In the genomic region with DNA sequence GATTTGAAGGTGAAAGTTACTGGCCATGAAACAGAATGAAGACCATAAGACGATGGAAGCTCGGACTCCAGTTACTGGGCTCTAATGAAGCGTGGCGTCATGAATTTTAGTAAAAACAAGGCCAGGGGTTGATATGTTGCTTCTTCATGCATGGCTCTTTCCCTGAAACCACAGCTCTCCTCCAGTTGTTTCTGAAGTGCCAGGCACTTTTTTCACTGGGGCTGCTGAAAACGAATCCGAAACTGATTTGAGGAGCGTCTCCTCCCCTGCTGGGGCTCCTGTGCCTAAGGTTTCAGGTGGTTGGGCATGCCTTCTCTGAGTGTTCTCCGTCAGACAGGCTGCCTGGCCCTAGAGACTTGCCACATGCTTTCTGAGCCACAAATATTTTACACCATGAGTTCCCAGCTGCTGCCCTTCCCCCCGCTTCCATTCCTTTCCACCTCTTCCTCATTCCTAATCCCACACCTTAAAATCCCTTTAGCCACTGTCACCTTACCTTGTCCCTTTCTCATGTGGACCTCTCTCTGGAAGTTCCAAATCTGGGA, we compare ENCODE assay signal across 8 cellular contexts. TPM values are rescaled to one million over a fixed set of nuclear protein-coding genes. Genes with fewer than 3 reads are reported as not detected.
DNase-seq lines count a peak whose midpoint lies in the region; ATAC-seq and TF ChIP-seq lines count a peak whose summit lies in the region.

No MANE protein-coding gene starts in this region.

- peak overlapping the region; percentile 10 to 87 (median 81) for H3K27ac Mint-ChIP-seq in brain

- no peaks in the 10 kb centered on the region for H3K36me3 Mint-ChIP-seq in brain

- ATAC-seq in GM18858 (IDR thresholded peaks at IDR 0.05; ENCODE audit: unreplicated experiment) (peak; percentile 56), HG02973 (IDR thresholded peaks at IDR 0.05; ENCODE audit: unreplicated experiment) (peak; percentile 63), left lung (peak; percentile 91)

- peak overlapping the region in 3 of 5 experiments; percentile 18 to 34 (median 20) for H3K4me3 Mint-ChIP-seq in brain

- H3K4me1 Mint-ChIP-seq in brain, result peaks cover 40% of the 10 kb centered on the region

- no peak overlapping the region for H3K4me3 ChIP-seq in left lung

- no peaks in the 10 kb centered on the region for H3K27me3 ChIP-seq in left lung

- intact Hi-C loops in left lung (cut with DNase I), result no loop called here

- H3K27me3 Mint-ChIP-seq in brain, result peaks cover 29% of the 10 kb centered on the region

- peaks cover 13 to 20% of the 10 kb centered on the region in 2 donors for H3K4me1 ChIP-seq in left lung

- peaks cover 0 to 10% (median 4%) of the 10 kb centered on the region in 5 experiments for H3K9me3 Mint-ChIP-seq in brain

- no peaks in the 10 kb centered on the region for H3K9me3 ChIP-seq in left lung

- H3K36me3 ChIP-seq in left lung, result no peaks in the 10 kb centered on the region

- TF ChIP-seq CTCF in brain (conservative IDR thresholded peaks at IDR 0.05), result no peak
- TF ChIP-seq CTCF in left lung (IDR thresholded peaks at IDR 0.05), result no peak

- peak overlapping the region; percentile 69 to 83 for H3K27ac ChIP-seq in left lung

- DNase-seq in T follicular helper cell (ENCODE audit: low read depth), result peak; percentile 50
- DNase-seq in left lung, result peak in 1 of 2 donors; percentile 77
- peak; percentile 30 for DNase-seq in stimulated activated CD8-positive, alpha-beta memory T cell treated with anti-CD3 and anti-CD28 coated beads, Interleukin-12 subunit alpha, Interleukin-12 subunit beta, amount 100 ng/mL, for 4 hours (ENCODE audit: low read depth)
- no peak for DNase-seq in epidermal melanocyte (ENCODE audit: insufficient read length, low spot score)
- DNase-seq in occipital lobe (lab: John Stamatoyannopoulos, UW), result no peak

RNA-seq across cellular contexts. Expression of gene MYL4, which starts 3.7 kb away (rescaled TPM):
- not detected for polyA plus RNA-seq in brain (ENCODE audit: insufficient read depth, low read depth, low replicate concordance)
- total RNA-seq in left lung (1 to 10 TPM in 1 of 2 donors, under 1 TPM in 1; 0.99 to 1.3 TPM), occipital lobe (4.2 TPM)

RNA-seq across cellular contexts. Expression of gene CDC27, which starts 16.4 kb away (rescaled TPM):
- 19.2 TPM for polyA plus RNA-seq in brain (ENCODE audit: insufficient read depth, low read depth, low replicate concordance)
- total RNA-seq in left lung (10 to 100 TPM; 84.0 to 85.1 TPM), occipital lobe (168 TPM)

RNA-seq across cellular contexts. Expression of gene ITGB3, which starts 48.1 kb away (rescaled TPM):
- polyA plus RNA-seq in brain (ENCODE audit: insufficient read depth, low read depth, low replicate concordance), result 0.63 TPM
- total RNA-seq in left lung (10 to 100 TPM in 1 of 2 donors, 1 to 10 TPM in 1; 9.4 to 10.9 TPM), occipital lobe (2.2 TPM)

Comparison
In these comparisons a context has a peak if more than half of its experiments do, and no peak if none do; other contexts are left out.
1. DNase-seq: peak in T follicular helper cell (single experiment) and stimulated activated CD8-positive, alpha-beta memory T cell treated with anti-CD3 and anti-CD28 coated beads, Interleukin-12 subunit alpha, Interleukin-12 subunit beta, amount 100 ng/mL, for 4 hours (single experiment); none in epidermal melanocyte (single experiment) and occipital lobe (single experiment).
2. Peak in every context shown above with its lines, with median percentiles within 50 percentile points of each other: ATAC-seq.